Comparison of ENCODE assay signal across 8 cellular contexts in genomic region chr1:155859881-155860841, GRCh38. TPM values are rescaled to one million over a fixed set of nuclear protein-coding genes. Genes with fewer than 3 reads are reported as not detected.
DNase-seq lines count a peak whose midpoint lies in the region; FAIRE-seq and TF ChIP-seq lines count a peak whose summit lies in the region.

No MANE protein-coding gene starts in this region.

- no peaks in the 10 kb centered on the region for H3K9me3 ChIP-seq in neural cell (ENCODE audit: low read length)

- DNase-seq in ELR (ENCODE audit: low read depth) = peak; percentile 78
- peak; percentile 66 for DNase-seq in HTR-8/SVneo (ENCODE audit: insufficient read length, low spot score)
- peak; percentile 94 for DNase-seq in OCI-M1 (lab: John Stamatoyannopoulos, UW)
- peak; percentile 49 for DNase-seq in activated effector memory CD4-positive, alpha-beta T cell treated with Interleukin-2 at 50 U/mL for 16 hours
- DNase-seq in foreskin fibroblast = peak; percentile 81 to 92
- no peak for DNase-seq in type B pancreatic cell (ENCODE audit: extremely low spot score, unreplicated experiment)

- H3K79me2 ChIP-seq in neural cell (replicated peaks; ENCODE audit: insufficient read depth, low read length) = peaks cover 83% of the 10 kb centered on the region

- H3F3A ChIP-seq in neural cell (ENCODE audit: insufficient read depth, low read length, poor library complexity, severe bottlenecking) = peaks cover 8% of the 10 kb centered on the region

- peak overlapping the region; percentile 53 for H2AFZ ChIP-seq in neural cell (ENCODE audit: low read depth, low read length)

- H3K36me3 ChIP-seq in neural cell (ENCODE audit: insufficient read depth, low read length) = no peaks in the 10 kb centered on the region

- peaks cover 6% of the 10 kb centered on the region for H3K36me3 Mint-ChIP-seq in type B pancreatic cell

- peaks cover 13% of the 10 kb centered on the region for H3K4me1 Mint-ChIP-seq in type B pancreatic cell (ENCODE audit: unreplicated experiment)

- no peaks in the 10 kb centered on the region for H3K27me3 ChIP-seq in neural cell (ENCODE audit: insufficient read depth, low read depth, low read length)

- H3K9ac ChIP-seq in neural cell (ENCODE audit: low read length) = peak overlapping the region; percentile 100

- peak overlapping the region; percentile 100 for H3K4me2 ChIP-seq in neural cell (ENCODE audit: low read length)

- TF ChIP-seq RAD21 in neural cell (conservative IDR thresholded peaks at IDR 0.05) = no peak

- H3K9me3 Mint-ChIP-seq in type B pancreatic cell = no peaks in the 10 kb centered on the region

- peaks cover 22% of the 10 kb centered on the region for H3K27me3 Mint-ChIP-seq in type B pancreatic cell

- H3K27ac ChIP-seq in neural cell (ENCODE audit: low read length) (peak overlapping the region; percentile 99), temporal lobe (ENCODE audit: low read depth, low read length) (peak overlapping the region; percentile 98)

- no peak overlapping the region for H3K4me3 Mint-ChIP-seq in type B pancreatic cell

- no peak for FAIRE-seq in HTR-8/SVneo (lab: Jason Lieb, UNC)

- H4K20me1 ChIP-seq in neural cell (ENCODE audit: insufficient read depth) = no peaks in the 10 kb centered on the region

- H3K4me3 ChIP-seq in foreskin fibroblast (ENCODE audit: low read depth in 1 of 2, low read length in 2 of 2) = peak overlapping the region; percentile 42 to 81
- peak overlapping the region; percentile 78 for H3K4me3 ChIP-seq in neural cell (ENCODE audit: low read length)

- H3K27ac Mint-ChIP-seq in type B pancreatic cell = no peak overlapping the region

- H3K9me2 ChIP-seq in neural cell (ENCODE audit: insufficient read depth, low read length) = no peaks in the 10 kb centered on the region

- peak; percentile 46 for TF ChIP-seq EP300 in neural cell (conservative IDR thresholded peaks at IDR 0.05; ENCODE audit: poor library complexity, severe bottlenecking)

- no peak for TF ChIP-seq CTCF in foreskin fibroblast (IDR thresholded peaks at IDR 0.05; ENCODE audit: low read depth, low read length)
- TF ChIP-seq CTCF in neural cell (IDR thresholded peaks at IDR 0.05; ENCODE audit: poor library complexity, severe bottlenecking) = no peak
- no peak for TF ChIP-seq CTCF in type B pancreatic cell (conservative IDR thresholded peaks at IDR 0.05)

TF ChIP-seq in neural cell, 6 proteins besides CTCF, POLR2A, EP300 and RAD21:
- TF ChIP-seq MXI1 (conservative IDR thresholded peaks at IDR 0.05; ENCODE audit: poor library complexity, severe bottlenecking) = peak; percentile 68
- no peak for TF ChIP-seq SMC3 (conservative IDR thresholded peaks at IDR 0.05; ENCODE audit: poor library complexity)
- peak; percentile 52 for TF ChIP-seq REST (IDR thresholded peaks at IDR 0.05; ENCODE audit: borderline replicate concordance)
- TF ChIP-seq POLR2AphosphoS5 (IDR thresholded peaks at IDR 0.05) = peak; percentile 89
- no peak for TF ChIP-seq EZH2 (IDR thresholded peaks at IDR 0.05; ENCODE audit: borderline replicate concordance, insufficient read depth, low read length, poor library complexity, severe bottlenecking)
- TF ChIP-seq TAF1 (IDR thresholded peaks at IDR 0.05; ENCODE audit: low read depth) = peak; percentile 77

RNA-seq across cellular contexts. Expression of gene SYT11, which starts 0.8 kb away (rescaled TPM):
- 122 and 127 TPM in 2 replicates for polyA plus RNA-seq in neural cell
- polyA minus RNA-seq in neural cell = 239 and 258 TPM in 2 replicates
- total RNA-seq in temporal lobe = 199 TPM
- 0.74 and 2.3 TPM in 2 replicates for total RNA-seq in type B pancreatic cell (ENCODE audit: low replicate concordance)

RNA-seq across cellular contexts. Expression of gene GON4L, which starts 3.1 kb away (rescaled TPM):
- polyA plus RNA-seq in neural cell = 24.8 and 30.2 TPM in 2 replicates
- polyA minus RNA-seq in neural cell = 58.9 and 62.6 TPM in 2 replicates
- 35.7 TPM for total RNA-seq in temporal lobe
- total RNA-seq in type B pancreatic cell (ENCODE audit: low replicate concordance) = 48.0 and 59.3 TPM in 2 replicates

RNA-seq across cellular contexts. Expression of gene RIT1, which starts 51.0 kb away (rescaled TPM):
- polyA plus RNA-seq in neural cell = 78.1 and 83.5 TPM in 2 replicates
- polyA minus RNA-seq in neural cell = 84.2 and 101 TPM in 2 replicates
- total RNA-seq in temporal lobe = 22.6 TPM
- total RNA-seq in type B pancreatic cell (ENCODE audit: low replicate concordance) = 35.3 and 45.4 TPM in 2 replicates

Comparison
In these comparisons a context has a peak if more than half of its experiments do, and no peak if none do; other contexts are left out.
1. RNA of gene SYT11, which starts 0.8 kb away (total RNA-seq): 199 TPM in temporal lobe (single experiment); 0.74 to 2.3 TPM in type B pancreatic cell; every median in the first group is over 10 times any median in the second.